Comparison of ENCODE assay signal across 9 cellular contexts in the genomic region with DNA sequence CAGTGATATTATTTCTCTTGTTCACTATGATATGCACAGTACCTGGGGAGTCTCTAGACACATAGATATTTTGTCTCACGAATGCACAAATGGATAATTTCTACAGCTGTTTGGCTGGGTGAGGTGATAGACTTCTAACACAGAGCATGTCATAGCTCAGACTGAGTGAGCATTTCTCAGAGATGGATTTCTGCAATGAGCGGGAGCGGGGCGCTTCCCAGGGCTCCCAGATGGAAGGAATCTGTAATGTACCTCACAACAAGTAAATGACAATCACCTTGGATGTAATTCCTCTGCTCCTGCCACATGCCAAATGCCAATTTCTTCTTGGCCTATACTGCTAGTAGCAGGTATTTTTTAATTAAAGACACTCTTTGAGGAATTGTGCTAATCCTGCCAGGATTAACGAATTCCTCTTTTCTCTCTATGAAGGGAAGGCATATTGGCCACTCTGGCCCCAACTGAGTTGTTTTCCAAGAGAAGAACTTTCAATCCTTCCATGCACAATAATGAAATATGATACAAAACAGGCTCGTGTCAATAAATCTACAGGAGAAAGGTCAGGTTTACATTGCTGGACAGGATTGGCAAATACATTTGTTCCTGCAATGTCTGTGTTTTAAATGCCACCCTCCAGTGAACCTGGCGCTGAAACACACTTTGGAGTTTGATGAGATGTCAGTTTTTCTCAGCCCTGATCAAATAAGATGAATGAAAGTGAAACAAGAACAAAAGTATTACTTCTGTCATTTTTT.
"Had no signal": no experiment of that assay in that cellular context is flagged by ENCODE, and none has a peak within 500 bp of the region (broad histone marks: within the 10 kb centered on the region; RNA-seq: fewer than 3 reads in every experiment).

No MANE protein-coding gene starts in this region.

- H3K27ac Mint-ChIP-seq: HFFc6, IgD-negative memory B cell had no signal

- H3K4me1 ChIP-seq: HAP-1 had no signal

- DNase-seq: GM23248, GOT3, H7, HFFc6, KBM-7 had no signal

- H3K27ac ChIP-seq: GM23248 had no signal

- H3K9me3 ChIP-seq: HAP-1 had no signal

- ATAC-seq: HCT116 had no signal

- H3K4me3 Mint-ChIP-seq: HFFc6 had no signal

- FAIRE-seq: HTR-8/SVneo had no signal

- H2AFZ ChIP-seq: GM23248 had no signal

- H3K4me1 Mint-ChIP-seq: IgD-negative memory B cell had no signal

- H3K36me3 ChIP-seq: HAP-1 had no signal

- H3K9ac ChIP-seq: GM23248 had no signal

- H3K27me3 Mint-ChIP-seq: IgD-negative memory B cell had no signal

- H3K4me3 ChIP-seq: GM23248, HAP-1 had no signal
